8 cellular contexts compared by ENCODE assay signal in genomic region chr19:12052571-12053169, GRCh38. TPM values are rescaled to one million over a fixed set of nuclear protein-coding genes. Genes with fewer than 3 reads are reported as not detected.
DNase-seq lines count a peak whose midpoint lies in the region; ATAC-seq and TF ChIP-seq lines count a peak whose summit lies in the region.

Gene ZNF878 (minus strand): TSS chr19:12052961. CDS start chr19:12052801, 160 bp downstream.

- DNase-seq in ELR (ENCODE audit: low read depth) (peak; percentile 95), GM23338 (ENCODE audit: low spot score) (peak; percentile 99), M059J (ENCODE audit: low read depth) (peak; percentile 96), body of pancreas (peak; percentile 94 to 98 (median 96)), iPS DF 4.7 (ENCODE audit: extremely low read depth, low spot score) (peak; percentile 90), renal cortical epithelial cell (ENCODE audit: low read depth) (peak; percentile 81), ACHN (no peak)

- H3K4me2 ChIP-seq in GM23338 (peak within 1 kb of the TSS; percentile 90), SU-DHL-6 (ENCODE audit: low read depth, low read length, poor library complexity, severe bottlenecking) (peak within 1 kb of the TSS; percentile 98)

- no peaks in the 10 kb centered on the region for H3K9me2 ChIP-seq in GM23338 (ENCODE audit: insufficient read depth)
- H3K9me2 ChIP-seq in SU-DHL-6 (replicated peaks; ENCODE audit: insufficient read depth, low read length) = no peaks in the 10 kb centered on the region

- H3K27ac ChIP-seq in GM23338 (ENCODE audit: low read depth) (peak within 1 kb of the TSS; percentile 94), SU-DHL-6 (ENCODE audit: low read depth, low read length) (peak within 1 kb of the TSS; percentile 15), body of pancreas (peak within 1 kb of the TSS; percentile 44 to 84 (median 82))

- no peaks in the 10 kb centered on the region for H3K9me3 ChIP-seq in SU-DHL-6 (ENCODE audit: insufficient read depth, low read length)
- H3K9me3 ChIP-seq in body of pancreas = no peaks in the 10 kb centered on the region

- no peak within 1 kb of the TSS for H3K27ac Mint-ChIP-seq in GM23338

- TF ChIP-seq POLR2A in body of pancreas (IDR thresholded peaks at IDR 0.05) = peak; percentile 87 to 98 (median 97)

- peaks cover 42% of the 10 kb centered on the region for H3K36me3 Mint-ChIP-seq in GM23338 (ENCODE audit: low read depth)

- no peaks in the 10 kb centered on the region for H4K20me1 ChIP-seq in GM23338 (replicated peaks; ENCODE audit: insufficient read depth)
- no peaks in the 10 kb centered on the region for H4K20me1 ChIP-seq in SU-DHL-6 (ENCODE audit: low read depth, low read length)

- H3K9me3 Mint-ChIP-seq in GM23338 = peaks cover 91% of the 10 kb centered on the region

- H3K36me3 ChIP-seq in GM23338 (ENCODE audit: insufficient read depth) (peaks cover 13% of the 10 kb centered on the region), SU-DHL-6 (ENCODE audit: low read length) (peaks cover 1% of the 10 kb centered on the region; the same call in 1 of the 2 replicates), body of pancreas (replicated peaks in 1 of 2; ENCODE audit: insufficient read depth in 1 of 2, low read depth in 2 of 2) (no peaks in the 10 kb centered on the region)

- H3K4me3 ChIP-seq in GM23338 (peak within 1 kb of the TSS; percentile 99), SU-DHL-6 (ENCODE audit: insufficient read depth, low read length, poor library complexity, severe bottlenecking) (peak within 1 kb of the TSS; percentile 83), body of pancreas (peak within 1 kb of the TSS; percentile 27 to 47)

- H3K27me3 Mint-ChIP-seq in GM23338 (ENCODE audit: insufficient read depth, low read depth, poor library complexity) = peaks cover 2% of the 10 kb centered on the region

- in situ Hi-C loops in ACHN (cut with HindIII; ENCODE audit: low pct_ligation_motif_present, low pct_unique_long_range_greater_than_20kb, low sequenced_read_pairs) = no loop called here

- H3K4me3 Mint-ChIP-seq in GM23338 = peak within 1 kb of the TSS; percentile 41; the same call in 2 of the 3 replicates

- H3K27me3 ChIP-seq in GM23338 (ENCODE audit: insufficient read depth) (peaks cover 4% of the 10 kb centered on the region; the same call in 1 of the 2 replicates), SU-DHL-6 (ENCODE audit: low read length) (no peaks in the 10 kb centered on the region), body of pancreas (no peaks in the 10 kb centered on the region)

- H3K79me2 ChIP-seq in GM23338 (replicated peaks; ENCODE audit: insufficient read depth) (peaks cover 33% of the 10 kb centered on the region), SU-DHL-6 (ENCODE audit: insufficient read depth, low read length) (peaks cover 5% of the 10 kb centered on the region; the same call in 1 of the 2 replicates)

- H3K4me1 ChIP-seq in GM23338 (ENCODE audit: insufficient read depth) (peaks cover 13% of the 10 kb centered on the region; the same call in 1 of the 2 replicates), body of pancreas (peaks cover 8% of the 10 kb centered on the region)

- ATAC-seq in GM23338 (peak; percentile 95), body of pancreas (peak; percentile 98)

- intact Hi-C loops in body of pancreas (cut with DNase I) = no loop called here

- H3K9ac ChIP-seq in SU-DHL-6 (ENCODE audit: low read length) = peak within 1 kb of the TSS; percentile 92

- H3K4me1 Mint-ChIP-seq in GM23338 = no peaks in the 10 kb centered on the region

- TF ChIP-seq CTCF in GM23338 (conservative IDR thresholded peaks at IDR 0.05; ENCODE audit: low read depth in 2 of 2) (peak; percentile 13 to 20; a peak in 3 of 4 replicates), SU-DHL-6 (IDR thresholded peaks at IDR 0.05; ENCODE audit: insufficient read depth, low read length, poor library complexity, severe bottlenecking) (peak; percentile 20), body of pancreas (IDR thresholded peaks at IDR 0.05) (peak in 2 of 7 experiments; percentile 17 to 19)

- 0% methylated on average over 10 to 39 of the region's 39 CpGs for WGBS in body of pancreas, 2 donors

- H2AFZ ChIP-seq in GM23338 (peak within 1 kb of the TSS; percentile 69), SU-DHL-6 (ENCODE audit: low read depth, low read length, severe bottlenecking) (peak within 1 kb of the TSS; percentile 98)

- H3F3A ChIP-seq in GM23338 (replicated peaks; ENCODE audit: low read depth) (peaks cover 18% of the 10 kb centered on the region), SU-DHL-6 (ENCODE audit: insufficient read depth) (peaks cover 5% of the 10 kb centered on the region; the same call in 1 of the 2 replicates)

TF ChIP-seq in GM23338, 12 proteins besides CTCF, POLR2A, EP300 and RAD21:
- TF ChIP-seq ZNF331 (CRISPR knock-in tag; IDR thresholded peaks at IDR 0.05; ENCODE audit: low read depth) (no peak), ETS1 (IDR thresholded peaks at IDR 0.05) (peak; percentile 61), POLR2AphosphoS5 (IDR thresholded peaks at IDR 0.05; ENCODE audit: low read depth) (peak; percentile 100)
TF ChIP-seq in GM23338: peak in this region for 2.

RNA-seq across cellular contexts. Expression of gene ZNF878, which starts in this region (rescaled TPM):
- total RNA-seq in GM23338 (2014; rRNA removed; shearing (Covaris generic)) = 16.4 and 18.6 TPM in 2 replicates
- polyA plus RNA-seq in GM23338 (2016; fragmentation: Nextera tagmentation; extraction: Ambion mirVana) = 7.5 and 8.7 TPM in 2 replicates
- 0.74 and 1.1 TPM in 2 replicates for total RNA-seq in M059J (2014; rRNA removed; shearing (Covaris generic))
- total RNA-seq in body of pancreas (1 to 10 TPM in 1 of 2 donors, under 1 TPM in 1; 0.26 to 4.0 TPM), renal cortical epithelial cell (0.17 and 1.0 TPM in 2 replicates)

Comparison
In these comparisons a context has a peak if more than half of its experiments do, and no peak if none do; other contexts are left out.
1. H3K27ac ChIP-seq: peak in every context shown above with its lines; median percentile 94 in GM23338; 82 in body of pancreas; 15 in SU-DHL-6.
2. H3K4me3 ChIP-seq: peak in every context shown above with its lines; median percentile 99 in GM23338; 83 in SU-DHL-6; 37 in body of pancreas.